ENCODE assay signal across 7 cellular contexts in the genomic region with DNA sequence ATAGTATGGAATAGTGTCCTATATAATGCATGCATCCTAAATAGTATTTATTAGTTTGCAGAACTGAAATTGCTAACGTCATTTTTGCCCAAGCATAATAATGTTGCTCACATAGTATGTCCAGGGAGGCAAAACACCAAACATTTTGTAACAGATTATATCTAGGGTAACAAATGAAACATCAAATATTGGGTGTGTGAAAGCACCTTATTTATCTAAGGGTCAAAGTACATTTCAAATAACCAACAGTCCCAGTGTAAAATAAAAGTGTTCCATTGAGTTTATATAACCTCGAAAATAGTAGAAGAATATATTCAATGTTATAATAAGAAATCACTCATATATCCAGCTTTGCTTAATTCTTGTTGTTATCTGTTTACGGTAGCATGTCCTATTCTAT.
"Had no signal": no experiment of that assay in that cellular context is flagged by ENCODE, and none has a peak within 500 bp of the region (broad histone marks: within the 10 kb centered on the region; RNA-seq: fewer than 3 reads in every experiment).

No MANE protein-coding gene starts in this region.

- H3K4me3 ChIP-seq: GM12878 had no signal

- FAIRE-seq: GM12878, GM12891, GM12892, GM18507, GM19239 had no signal

- ATAC-seq: GM12878 had no signal

- DNase-seq: GDM1, GF-D8 had no signal
